12 cellular contexts compared by ENCODE assay signal in the genomic region with DNA sequence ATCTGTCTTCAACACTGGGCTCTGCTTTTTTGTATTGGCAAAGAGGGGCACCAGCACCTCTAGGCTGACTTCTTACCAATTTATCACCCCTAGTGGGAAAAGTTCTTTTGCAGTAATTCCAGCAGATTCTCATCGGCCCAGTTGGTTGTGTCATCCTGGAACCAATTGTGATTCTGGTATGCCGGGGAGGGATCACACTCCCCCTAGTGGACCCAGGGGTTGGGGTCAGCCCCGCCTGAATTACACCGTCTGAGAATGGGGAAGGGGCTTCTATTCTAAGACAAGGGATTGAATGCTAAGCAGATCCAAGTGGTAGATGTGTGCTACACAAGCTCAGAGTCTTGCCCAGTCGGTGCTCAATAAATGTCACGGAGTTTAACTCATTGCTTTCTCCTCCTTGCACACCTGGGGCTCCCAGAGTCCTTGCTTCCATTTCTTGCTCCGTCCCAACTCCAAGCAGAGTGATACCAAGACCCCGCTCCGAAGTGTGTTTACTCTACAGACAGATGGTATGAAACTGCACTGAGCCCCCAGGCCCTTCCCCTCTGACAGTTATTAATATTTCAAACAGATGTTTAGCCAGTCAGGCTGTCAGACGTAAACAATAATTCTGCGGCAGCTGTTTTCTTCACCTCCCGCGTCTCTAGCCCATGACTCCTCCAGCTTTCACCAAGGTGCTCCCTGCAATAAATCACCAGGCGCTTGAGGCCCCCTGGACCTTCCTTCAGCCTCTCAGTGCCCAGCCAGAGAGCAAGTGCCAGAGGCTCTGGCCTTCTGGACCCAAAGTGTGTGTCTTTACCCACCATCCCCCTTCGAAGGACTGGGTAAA.
A peak's percentile ranks its signal among the peaks of the same experiment; 100 is the strongest.
DNase-seq lines count a peak whose midpoint lies in the region; ATAC-seq and TF ChIP-seq lines count a peak whose summit lies in the region.
"Had no signal": no experiment of that assay in that cellular context is flagged by ENCODE, and none has a peak within 500 bp of the region (broad histone marks: within the 10 kb centered on the region; RNA-seq: fewer than 3 reads in every experiment).

No MANE protein-coding gene starts in this region.

- no peaks in the 10 kb centered on the region for H3K27me3 ChIP-seq in SJCRH30
- no peaks in the 10 kb centered on the region for H3K27me3 ChIP-seq in right atrium auricular region

- H3K4me3 ChIP-seq in GM12875 (ENCODE audit: low read depth, low read length), result no peak overlapping the region
- H3K4me3 ChIP-seq in SJCRH30, result no peak overlapping the region
- no peak overlapping the region for H3K4me3 ChIP-seq in right atrium auricular region

- no peaks in the 10 kb centered on the region for H3K9me3 ChIP-seq in SJCRH30 (replicated peaks)
- H3K9me3 ChIP-seq in right atrium auricular region, result no peaks in the 10 kb centered on the region

- TF ChIP-seq CTCF in 22Rv1 (IDR thresholded peaks at IDR 0.05) (peak; percentile 46), GM12875 (IDR thresholded peaks at IDR 0.05; ENCODE audit: borderline replicate concordance, insufficient read depth, low read depth, low read length) (peak; percentile 51), right atrium auricular region (IDR thresholded peaks at IDR 0.05) (peak; percentile 18 to 38)

- ATAC-seq in HG03442 (IDR thresholded peaks at IDR 0.05; ENCODE audit: unreplicated experiment) (no peak), GM21619 (IDR thresholded peaks at IDR 0.05; ENCODE audit: unreplicated experiment) (no peak), HG03460 (IDR thresholded peaks at IDR 0.05; ENCODE audit: unreplicated experiment) (no peak)
- ATAC-seq: naive thymus-derived CD4-positive, alpha-beta T cell had no signal

- H3K4me1 ChIP-seq in SJCRH30, result peaks cover 17% of the 10 kb centered on the region
- H3K4me1 ChIP-seq in right atrium auricular region, result no peaks in the 10 kb centered on the region

- H3K27ac ChIP-seq in 22Rv1 (no peak overlapping the region), SJCRH30 (peak overlapping the region; percentile 53), right atrium auricular region (no peak overlapping the region)
- H3K27ac ChIP-seq: epithelial cell of prostate had no signal

- H3K36me3 ChIP-seq in SJCRH30 (no peaks in the 10 kb centered on the region), right atrium auricular region (no peaks in the 10 kb centered on the region)

- DNase-seq in SJCRH30 (peak; percentile 73 to 82), right atrium auricular region (ENCODE audit: low spot score) (no peak), NCI-H748 treated with DMSO at 0.1 percent for 48 hours (lab: John Stamatoyannopoulos, UW) (no peak)
- DNase-seq: activated T-cell treated with anti-CD3 and anti-CD28 coated beads, Interleukin-2, amount 50 U/mL, for 1 hour; CD4-positive, alpha-beta memory T cell; naive thymus-derived CD4-positive, alpha-beta T cell had no signal

Comparison
In these comparisons a context has a peak if more than half of its experiments do, and no peak if none do; other contexts are left out.
1. DNase-seq: peak in SJCRH30 (2 of 2); none in right atrium auricular region (single experiment) and NCI-H748 treated with DMSO at 0.1 percent for 48 hours (single experiment).
2. Peak in every context shown above with its lines, with median percentiles within 50 percentile points of each other: CTCF ChIP-seq.